18 cellular contexts compared by ENCODE assay signal in the genomic region with DNA sequence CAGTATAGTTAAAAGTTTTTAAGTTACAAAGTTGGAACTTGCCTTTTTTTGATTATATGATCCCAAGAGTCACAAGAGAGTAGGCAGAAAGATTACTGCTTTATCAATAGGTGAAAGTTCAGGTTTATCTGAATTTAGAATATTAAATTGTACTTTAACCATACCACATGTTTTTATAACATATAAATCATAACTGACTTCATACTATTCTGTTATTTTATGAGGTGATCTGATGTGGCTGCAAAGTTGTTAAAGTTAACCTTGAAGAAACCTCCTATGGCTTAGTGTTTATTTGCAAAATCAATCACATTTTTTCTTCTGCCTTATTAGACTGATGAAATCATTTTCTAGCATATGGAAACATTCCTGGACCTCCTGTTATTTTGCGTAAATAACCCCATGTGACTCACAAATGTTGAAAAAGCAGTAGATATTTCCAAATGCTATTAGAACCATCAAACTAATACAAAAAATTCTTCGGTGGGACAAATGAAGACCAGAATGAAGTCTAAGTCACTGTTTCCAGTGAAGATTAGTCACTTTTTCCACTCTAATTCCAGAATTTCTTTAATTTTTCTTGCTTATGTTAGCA.
"Had no signal": no experiment of that assay in that cellular context is flagged by ENCODE, and none has a peak within 500 bp of the region (broad histone marks: within the 10 kb centered on the region; RNA-seq: fewer than 3 reads in every experiment).

No MANE protein-coding gene starts in this region.

- H3K27ac Mint-ChIP-seq: activated CD4-positive, alpha-beta T cell treated with anti-CD3 and anti-CD28 coated beads, Interleukin-2, amount 10 ng/mL, durations not matched to agents 7 days and 5 days; activated T-helper 17 cell treated with anti-CD3 and anti-CD28 coated beads, Interleukin-2, amount 50 U/mL, for 72 hours; naive thymus-derived CD8-positive, alpha-beta T cell; stimulated activated memory B cell treated with anti-CD40 and anti-IgM and Interleukin-4, amounts not matched to agents 10 μg/mL and 1 μg/mL and 100 μg/mL, for 72 hours; T-helper 2 cell treated with Interferon-gamma antibody and Interleukin-4, amounts not matched to agents 5 μg/mL and 100 μg/mL, for 36 hours had no signal

- H3K9me3 ChIP-seq: gastrocnemius medialis, vagina had no signal

- H3K27me3 ChIP-seq: breast epithelium, gastrocnemius medialis, heart left ventricle, tibial artery, vagina had no signal

- H3K4me3 Mint-ChIP-seq: activated CD4-positive, alpha-beta T cell treated with anti-CD3 and anti-CD28 coated beads, Interleukin-2, amount 10 ng/mL, durations not matched to agents 7 days and 5 days; activated T-helper 17 cell treated with anti-CD3 and anti-CD28 coated beads, Interleukin-2, amount 50 U/mL, for 72 hours; naive thymus-derived CD8-positive, alpha-beta T cell; stimulated activated memory B cell treated with anti-CD40 and anti-IgM and Interleukin-4, amounts not matched to agents 10 μg/mL and 1 μg/mL and 100 μg/mL, for 72 hours; T-helper 2 cell treated with Interferon-gamma antibody and Interleukin-4, amounts not matched to agents 5 μg/mL and 100 μg/mL, for 36 hours had no signal

- H3K27ac ChIP-seq: gastrocnemius medialis, heart left ventricle, tibial artery, vagina had no signal

- H3K4me1 Mint-ChIP-seq: activated CD4-positive, alpha-beta T cell treated with anti-CD3 and anti-CD28 coated beads, Interleukin-2, amount 10 ng/mL, durations not matched to agents 7 days and 5 days; activated T-helper 17 cell treated with anti-CD3 and anti-CD28 coated beads, Interleukin-2, amount 50 U/mL, for 72 hours; stimulated activated memory B cell treated with anti-CD40 and anti-IgM and Interleukin-4, amounts not matched to agents 10 μg/mL and 1 μg/mL and 100 μg/mL, for 72 hours had no signal

- DNase-seq: activated CD4-positive, alpha-beta T cell treated with anti-CD3 and anti-CD28 coated beads, Interleukin-2, amount 10 ng/mL, durations not matched to agents 7 days and 5 days; activated CD8-positive, alpha-beta memory T cell treated with anti-CD3 and anti-CD28 coated beads for 24 hours; activated naive CD4-positive, alpha-beta T cell treated with Interleukin-2 at 50 U/mL for 16 hours; aorta; gastrocnemius medialis; heart left ventricle; naive thymus-derived CD8-positive, alpha-beta T cell; stimulated activated CD4-positive, alpha-beta T cell treated with anti-CD3 and anti-CD28 coated beads, Interleukin-2, amount 100 ng/mL, for 48 hours; tibial artery had no signal

- H3K4me1 ChIP-seq: breast epithelium, gastrocnemius medialis, heart left ventricle, vagina had no signal

- FAIRE-seq: colon, endometrium, islet of Langerhans had no signal

- H3K9me3 Mint-ChIP-seq: activated CD4-positive, alpha-beta T cell treated with anti-CD3 and anti-CD28 coated beads, Interleukin-2, amount 10 ng/mL, durations not matched to agents 7 days and 5 days; activated T-helper 17 cell treated with anti-CD3 and anti-CD28 coated beads, Interleukin-2, amount 50 U/mL, for 72 hours; stimulated activated memory B cell treated with anti-CD40 and anti-IgM and Interleukin-4, amounts not matched to agents 10 μg/mL and 1 μg/mL and 100 μg/mL, for 72 hours had no signal

- H3K27me3 Mint-ChIP-seq: activated CD4-positive, alpha-beta T cell treated with anti-CD3 and anti-CD28 coated beads, Interleukin-2, amount 10 ng/mL, durations not matched to agents 7 days and 5 days; activated T-helper 17 cell treated with anti-CD3 and anti-CD28 coated beads, Interleukin-2, amount 50 U/mL, for 72 hours; naive thymus-derived CD8-positive, alpha-beta T cell; stimulated activated memory B cell treated with anti-CD40 and anti-IgM and Interleukin-4, amounts not matched to agents 10 μg/mL and 1 μg/mL and 100 μg/mL, for 72 hours had no signal

- H3K4me3 ChIP-seq: breast epithelium, gastrocnemius medialis, heart left ventricle, lung, tibial artery, vagina had no signal

- H3K36me3 ChIP-seq: breast epithelium, gastrocnemius medialis, heart left ventricle, tibial artery, vagina had no signal

- H3K36me3 Mint-ChIP-seq: stimulated activated memory B cell treated with anti-CD40 and anti-IgM and Interleukin-4, amounts not matched to agents 10 μg/mL and 1 μg/mL and 100 μg/mL, for 72 hours had no signal
